ENCODE assay signal across 8 cellular contexts in genomic region chr12:122500685-122501488, GRCh38. TPM values are rescaled to one million over a fixed set of nuclear protein-coding genes. Genes with fewer than 3 reads are reported as not detected.
DNase-seq lines count a peak whose midpoint lies in the region; ATAC-seq and TF ChIP-seq lines count a peak whose summit lies in the region.

Gene ZCCHC8, minus strand, starts transcription at chr12:122500932. Its CDS starts 92 bp downstream, at chr12:122500840.

- no peaks in the 10 kb centered on the region for H3K27me3 ChIP-seq in PC-9 (ENCODE audit: insufficient read depth, low read depth)
- H3K27me3 ChIP-seq in mucosa of rectum (ENCODE audit: control insufficient read depth in 2 of 2, insufficient read depth in 2 of 2, low read length in 2 of 2), result no peaks in the 10 kb centered on the region

- peak within 1 kb of the TSS; percentile 93 to 96 for H3K9ac ChIP-seq in mucosa of rectum (ENCODE audit: low read depth in 1 of 2, low read length in 2 of 2)

- H3K36me3 ChIP-seq in PC-9 (ENCODE audit: low read depth), result peaks cover 24% of the 10 kb centered on the region
- peaks cover 23 to 30% of the 10 kb centered on the region in 2 donors for H3K36me3 ChIP-seq in mucosa of rectum (ENCODE audit: control insufficient read depth in 2 of 2, insufficient read depth in 2 of 2, low read length in 2 of 2)

- DNase-seq in DMS53 treated with DMSO at 0.1 percent for 48 hours (lab: John Stamatoyannopoulos, UW; ENCODE audit: unreplicated experiment) (peak; percentile 99), PC-9 (peak; percentile 94 to 95), epithelial cell of proximal tubule (ENCODE audit: low read depth) (peak; percentile 84)
- peak; percentile 99 for DNase-seq in Jurkat, Clone E6-1 (ENCODE audit: low read depth, low spot score)
- DNase-seq in activated T-cell treated with anti-CD3 and anti-CD28 coated beads, Interleukin-2, amount 50 U/mL, for 1 hour, result peak; percentile 95
- peak; percentile 98 for DNase-seq in stimulated activated CD8-positive, alpha-beta memory T cell treated with anti-CD3 and anti-CD28 coated beads, Interleukin-4, amount 100 ng/mL, for 48 hours

- POLR2A ChIA-PET in PC-9 (lab: Charles Lee; ENCODE audit: unreplicated experiment), result interaction anchor here (0.6 to 1.0 kb wide), 11 partner anchors 9 to 740 kb away, joined by 3 to 17 read pairs (median 4); partner anchors contain the start of gene PSMD9

- H3K4me3 ChIP-seq in Jurkat, Clone E6-1 (ENCODE audit: low read length), result peak within 1 kb of the TSS; percentile 95
- peak within 1 kb of the TSS; percentile 86 for H3K4me3 ChIP-seq in PC-9
- H3K4me3 ChIP-seq in epithelial cell of proximal tubule (ENCODE audit: low read depth, low read length), result peak within 1 kb of the TSS; percentile 91
- H3K4me3 ChIP-seq in mucosa of rectum (ENCODE audit: low read length in 2 of 2), result peak within 1 kb of the TSS; percentile 84 to 87

- H3F3A ChIP-seq in PC-9 (ENCODE audit: insufficient read depth, low read depth), result peaks cover 50% of the 10 kb centered on the region

- TF ChIP-seq CTCF in PC-9 (conservative IDR thresholded peaks at IDR 0.05) (no peak), epithelial cell of proximal tubule (conservative IDR thresholded peaks at IDR 0.05; ENCODE audit: low read depth, low read length) (peak; percentile 10)

- intact Hi-C loops in PC-9 (cut with micrococcal nuclease; ENCODE audit: unreplicated experiment), result loop anchor here (1.0 to 2.0 kb wide), 2 partner anchors 26 to 252 kb away; partner anchors contain the start of genes DENR and KNTC1

- peaks cover 23% of the 10 kb centered on the region; the same call in 1 of the 2 replicates for H3K4me1 ChIP-seq in PC-9 (replicated peaks; ENCODE audit: insufficient read depth)
- H3K4me1 ChIP-seq in mucosa of rectum (ENCODE audit: control insufficient read depth in 2 of 2, insufficient read depth in 2 of 2, low read length in 2 of 2), result peaks cover 5 to 8% of the 10 kb centered on the region in 2 donors

- ATAC-seq in GM21619 (IDR thresholded peaks at IDR 0.05; ENCODE audit: unreplicated experiment), result peak; percentile 91

- H3K9me3 ChIP-seq in PC-9 (ENCODE audit: insufficient read depth, low read depth) (no peaks in the 10 kb centered on the region), mucosa of rectum (ENCODE audit: control insufficient read depth in 2 of 2, low read length in 2 of 2) (no peaks in the 10 kb centered on the region)

- no peaks in the 10 kb centered on the region for H3K9me2 ChIP-seq in PC-9 (ENCODE audit: insufficient read depth)

- peaks cover 44% of the 10 kb centered on the region for H3K79me2 ChIP-seq in PC-9 (ENCODE audit: low read depth)

- H3K27ac ChIP-seq in PC-9 (peak within 1 kb of the TSS; percentile 91), mucosa of rectum (ENCODE audit: low read depth in 2 of 2, low read length in 2 of 2) (peak within 1 kb of the TSS; percentile 98 to 99)

- peak within 1 kb of the TSS; percentile 77 for H3K4me2 ChIP-seq in PC-9

- H2AFZ ChIP-seq in PC-9, result peak within 1 kb of the TSS; percentile 91

- CTCF ChIA-PET in PC-9 (lab: Charles Lee), result interaction anchor here (0.5 to 0.9 kb wide), 4 partner anchors 16 to 501 kb away, joined by 3 to 8 read pairs (median 4); no protein-coding TSS in a partner anchor

- peaks cover 5% of the 10 kb centered on the region for H4K20me1 ChIP-seq in PC-9 (ENCODE audit: insufficient read depth)

- TSS peak; percentile 79 for BruUV-seq in PC-9 (replicated peaks; lab: Mats Ljungman, UMichigan)

RNA-seq across cellular contexts. Expression of gene ZCCHC8, which starts in this region (rescaled TPM):
- 23.6 TPM for polyA plus RNA-seq in Jurkat, Clone E6-1 (2012; ENCODE audit: insufficient read depth, insufficient read length)
- total RNA-seq in PC-9 (2021), result 16.7 and 24.3 TPM in 2 replicates
- 23.3 and 25.0 TPM in 2 replicates for total RNA-seq in epithelial cell of proximal tubule

Comparison
In these comparisons a context has a peak if more than half of its experiments do, and no peak if none do; other contexts are left out.
1. Peak in every context shown above with its lines: DNase-seq, ATAC-seq, H3K4me3 ChIP-seq and H3K27ac ChIP-seq.